ENCODE assay signal across 8 cellular contexts in genomic region chr12:3073438-3074255, GRCh38. TPM values are rescaled to one million over a fixed set of nuclear protein-coding genes. Genes with fewer than 3 reads are reported as not detected.
DNase-seq lines count a peak whose midpoint lies in the region; ATAC-seq and TF ChIP-seq lines count a peak whose summit lies in the region.

No MANE protein-coding gene starts in this region.

- H3K9me3 Mint-ChIP-seq in activated T-cell treated with anti-CD3 and anti-CD28 coated beads, Interleukin-2, amount 50 U/mL, for 72 hours: no peaks in the 10 kb centered on the region
- H3K9me3 Mint-ChIP-seq in nephron progenitor cell: no peaks in the 10 kb centered on the region

- peaks cover 17% of the 10 kb centered on the region for H3K27me3 Mint-ChIP-seq in activated T-cell treated with anti-CD3 and anti-CD28 coated beads, Interleukin-2, amount 50 U/mL, for 72 hours (ENCODE audit: low read depth)
- H3K27me3 Mint-ChIP-seq in nephron progenitor cell (ENCODE audit: low read depth, poor library complexity): peaks cover 19% of the 10 kb centered on the region

- H3K4me1 ChIP-seq in Peyer's patch: peaks cover 0 to 8% (median 3%) of the 10 kb centered on the region in 4 donors

- DNase-seq in GM12864 (ENCODE audit: low read depth) (peak; percentile 56), Peyer's patch (peak; percentile 63 to 92 (median 88)), fibroblast of peridontal ligament (ENCODE audit: extremely low read depth) (peak; percentile 90), nephron progenitor cell (peak; percentile 90)
- peak; percentile 82 to 86 for DNase-seq in activated T-cell treated with anti-CD3 and anti-CD28 coated beads, Interleukin-2, amount 50 U/mL, for 72 hours
- DNase-seq in stimulated activated naive CD8-positive, alpha-beta T cell treated with anti-CD3 and anti-CD28 coated beads, Interleukin-15, Interleukin-2, amounts not matched to agents 100 U/mL and 50 U/mL, for 24 hours: peak; percentile 85

- no peaks in the 10 kb centered on the region for H3K36me3 Mint-ChIP-seq in activated T-cell treated with anti-CD3 and anti-CD28 coated beads, Interleukin-2, amount 50 U/mL, for 72 hours (ENCODE audit: insufficient read depth in 2 of 2)
- no peaks in the 10 kb centered on the region for H3K36me3 Mint-ChIP-seq in nephron progenitor cell (ENCODE audit: low read depth)

- no peak for TF ChIP-seq EP300 in Ishikawa (IDR thresholded peaks at IDR 0.05; ENCODE audit: borderline replicate concordance)

- TF ChIP-seq RAD21 in Ishikawa (IDR thresholded peaks at IDR 0.05; ENCODE audit: low read depth): peak; percentile 92

- H3K9me3 ChIP-seq in Peyer's patch: no peaks in the 10 kb centered on the region

- H3K4me3 Mint-ChIP-seq in activated T-cell treated with anti-CD3 and anti-CD28 coated beads, Interleukin-2, amount 50 U/mL, for 72 hours: no peak overlapping the region
- no peak overlapping the region for H3K4me3 Mint-ChIP-seq in nephron progenitor cell

- H3K4me1 Mint-ChIP-seq in activated T-cell treated with anti-CD3 and anti-CD28 coated beads, Interleukin-2, amount 50 U/mL, for 72 hours (ENCODE audit: low read depth): peaks cover 4% of the 10 kb centered on the region
- H3K4me1 Mint-ChIP-seq in nephron progenitor cell: peaks cover 40% of the 10 kb centered on the region

- no peak for TF ChIP-seq POLR2A in Peyer's patch (IDR thresholded peaks at IDR 0.05)

- no peaks in the 10 kb centered on the region for H3K27me3 ChIP-seq in Peyer's patch

- H3K27ac ChIP-seq in Peyer's patch: no peak overlapping the region

- no peak overlapping the region for H3K27ac Mint-ChIP-seq in activated T-cell treated with anti-CD3 and anti-CD28 coated beads, Interleukin-2, amount 50 U/mL, for 72 hours
- no peak overlapping the region for H3K27ac Mint-ChIP-seq in nephron progenitor cell

- peak; percentile 44 to 47 for ATAC-seq in activated T-cell treated with anti-CD3 and anti-CD28 coated beads, Interleukin-2, amount 50 U/mL, for 72 hours (replicated peaks in 1 of 2)
- peak; percentile 65 for ATAC-seq in stimulated activated naive CD8-positive, alpha-beta T cell treated with anti-CD3 and anti-CD28 coated beads, Interleukin-15, Interleukin-2, amounts not matched to agents 100 U/mL and 50 U/mL, for 24 hours
- no peak for ATAC-seq in GM19324 (IDR thresholded peaks at IDR 0.05; ENCODE audit: low FRiP score, unreplicated experiment)

- H3K36me3 ChIP-seq in Peyer's patch: no peaks in the 10 kb centered on the region

- peak; percentile 96 for TF ChIP-seq CTCF in GM12864 (IDR thresholded peaks at IDR 0.05; ENCODE audit: low read depth, low read length, missing control alignments)
- peak; percentile 83 to 95 (median 90) for TF ChIP-seq CTCF in Peyer's patch (IDR thresholded peaks at IDR 0.05)
- peak; percentile 99 for TF ChIP-seq CTCF in nephron progenitor cell (IDR thresholded peaks at IDR 0.05)

- H3K4me3 ChIP-seq in GM12864 (ENCODE audit: low read depth, low read length): no peak overlapping the region
- no peak overlapping the region for H3K4me3 ChIP-seq in Peyer's patch

TF ChIP-seq in Ishikawa, 13 proteins besides CTCF, POLR2A, EP300 and RAD21:
- no peak for TF ChIP-seq NFIC (IDR thresholded peaks at IDR 0.05)
- peak; percentile 41; the same call in 1 of the 2 replicates for TF ChIP-seq MAX (IDR thresholded peaks at IDR 0.05)
- no peak for TF ChIP-seq TCF12 (IDR thresholded peaks at IDR 0.05; ENCODE audit: low read depth)
- TF ChIP-seq ZBTB7A (IDR thresholded peaks at IDR 0.05; ENCODE audit: low read depth): no peak
- TF ChIP-seq EGR1 (IDR thresholded peaks at IDR 0.05): no peak
- TF ChIP-seq REST (IDR thresholded peaks at IDR 0.05; ENCODE audit: low read depth): no peak
- no peak for TF ChIP-seq CEBPB (IDR thresholded peaks at IDR 0.05)
- TF ChIP-seq TAF1 (IDR thresholded peaks at IDR 0.05; ENCODE audit: low read depth): no peak
- TF ChIP-seq TEAD4 (IDR thresholded peaks at IDR 0.05): no peak
- TF ChIP-seq USF1 (IDR thresholded peaks at IDR 0.05): no peak
- no peak for TF ChIP-seq CREB1 (IDR thresholded peaks at IDR 0.05; ENCODE audit: low read depth)
- no peak for TF ChIP-seq FOXM1 (IDR thresholded peaks at IDR 0.05; ENCODE audit: borderline replicate concordance, low read depth)
- peak; percentile 65 for TF ChIP-seq YY1 (IDR thresholded peaks at IDR 0.05; ENCODE audit: low read depth)

RNA-seq across cellular contexts. Expression of gene TSPAN9, which starts 3.5 kb away (rescaled TPM):
- total RNA-seq in Peyer's patch: 10 to 100 TPM in 3 of 4 donors, 1 to 10 TPM in 1; 7.5 to 23.9 (median 11.8) TPM
- 1 to 10 TPM in 1 of 2 donors, under 1 TPM in 1; 0.58 to 1.2 TPM for total RNA-seq in activated T-cell treated with anti-CD3 and anti-CD28 coated beads, Interleukin-2, amount 50 U/mL, for 72 hours
